22 cellular contexts compared by ENCODE assay signal in the genomic region with DNA sequence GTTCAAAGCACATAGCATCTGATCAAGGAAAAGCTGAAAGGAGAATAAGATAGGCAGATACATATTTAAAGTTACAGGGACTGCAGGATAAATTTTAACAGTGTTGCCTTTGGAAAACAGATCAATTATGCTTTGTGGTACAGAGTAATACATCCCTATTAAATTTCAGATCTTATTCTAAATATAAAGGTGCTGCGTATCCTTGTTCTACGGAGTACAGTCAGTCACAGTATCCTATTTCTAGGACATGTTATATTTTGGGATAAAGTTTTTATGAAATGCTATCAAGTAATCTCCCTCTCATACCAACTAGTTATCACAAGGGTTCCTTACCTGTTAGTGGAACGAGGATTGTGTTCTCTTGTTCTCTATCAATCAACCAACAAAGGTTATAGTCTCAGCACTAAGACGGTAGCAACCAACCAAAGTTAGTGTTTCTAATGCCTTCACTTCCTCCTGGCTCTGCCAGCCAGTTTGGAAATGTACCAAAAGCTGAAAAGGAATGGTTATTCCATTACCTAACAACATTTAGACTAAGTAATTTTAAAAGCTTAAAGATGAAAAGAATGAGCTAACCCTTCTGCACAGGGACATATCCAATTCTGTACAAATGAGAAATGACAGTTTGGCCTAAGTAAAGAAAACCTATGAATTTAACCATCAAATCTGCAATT.
"Had no signal": no experiment of that assay in that cellular context is flagged by ENCODE, and none has a peak within 500 bp of the region (broad histone marks: within the 10 kb centered on the region; RNA-seq: fewer than 3 reads in every experiment).

No MANE protein-coding gene starts in this region.

- ATAC-seq: activated naive CD8-positive, alpha-beta T cell treated with anti-CD3 and anti-CD28 coated beads, Interleukin-2, amount 50 U/mL, for 24 hours; activated T-cell treated with anti-CD3 and anti-CD28 coated beads, Interleukin-2, amount 50 U/mL, for 4 hours; effector memory CD8-positive, alpha-beta T cell; sciatic nerve; stimulated activated memory B cell treated with anti-CD40 and anti-IgM and Interleukin-4, amounts not matched to agents 10 μg/mL and 1 μg/mL and 100 μg/mL, for 72 hours had no signal

- H3K4me2 ChIP-seq: hepatocyte had no signal

- H3K27ac Mint-ChIP-seq: activated CD4-positive, alpha-beta T cell treated with anti-CD3 and anti-CD28 coated beads, Interleukin-2, amount 10 ng/mL, durations not matched to agents 24 days and 14 days; activated naive CD4-positive, alpha-beta T cell treated with anti-CD3 and anti-CD28 coated beads, Interleukin-2, amount 10 ng/mL, durations not matched to agents 7 days and 5 days; activated naive CD8-positive, alpha-beta T cell treated with anti-CD3 and anti-CD28 coated beads, Interleukin-2, amount 50 U/mL, for 24 hours; stimulated activated memory B cell treated with anti-CD40 and anti-IgM and Interleukin-4, amounts not matched to agents 10 μg/mL and 1 μg/mL and 100 μg/mL, for 72 hours had no signal

- H2AFZ ChIP-seq: hepatocyte had no signal

- H3K4me3 Mint-ChIP-seq: activated CD4-positive, alpha-beta T cell treated with anti-CD3 and anti-CD28 coated beads, Interleukin-2, amount 10 ng/mL, durations not matched to agents 24 days and 14 days; activated naive CD4-positive, alpha-beta T cell treated with anti-CD3 and anti-CD28 coated beads, Interleukin-2, amount 10 ng/mL, durations not matched to agents 7 days and 5 days; activated naive CD8-positive, alpha-beta T cell treated with anti-CD3 and anti-CD28 coated beads, Interleukin-2, amount 50 U/mL, for 24 hours; activated T-cell treated with anti-CD3 and anti-CD28 coated beads, Interleukin-2, amount 50 U/mL, for 4 hours; effector memory CD8-positive, alpha-beta T cell; stimulated activated memory B cell treated with anti-CD40 and anti-IgM and Interleukin-4, amounts not matched to agents 10 μg/mL and 1 μg/mL and 100 μg/mL, for 72 hours had no signal

- H3K27me3 Mint-ChIP-seq: activated CD4-positive, alpha-beta T cell treated with anti-CD3 and anti-CD28 coated beads, Interleukin-2, amount 10 ng/mL, durations not matched to agents 24 days and 14 days; activated naive CD4-positive, alpha-beta T cell treated with anti-CD3 and anti-CD28 coated beads, Interleukin-2, amount 10 ng/mL, durations not matched to agents 7 days and 5 days; activated naive CD8-positive, alpha-beta T cell treated with anti-CD3 and anti-CD28 coated beads, Interleukin-2, amount 50 U/mL, for 24 hours; effector memory CD8-positive, alpha-beta T cell; stimulated activated memory B cell treated with anti-CD40 and anti-IgM and Interleukin-4, amounts not matched to agents 10 μg/mL and 1 μg/mL and 100 μg/mL, for 72 hours had no signal

- H3K27ac ChIP-seq: hepatocyte, left ventricle myocardium inferior, ovary had no signal

- H3K9me3 Mint-ChIP-seq: activated CD4-positive, alpha-beta T cell treated with anti-CD3 and anti-CD28 coated beads, Interleukin-2, amount 10 ng/mL, durations not matched to agents 24 days and 14 days; activated naive CD4-positive, alpha-beta T cell treated with anti-CD3 and anti-CD28 coated beads, Interleukin-2, amount 10 ng/mL, durations not matched to agents 7 days and 5 days; activated naive CD8-positive, alpha-beta T cell treated with anti-CD3 and anti-CD28 coated beads, Interleukin-2, amount 50 U/mL, for 24 hours; activated T-cell treated with anti-CD3 and anti-CD28 coated beads, Interleukin-2, amount 50 U/mL, for 4 hours; effector memory CD8-positive, alpha-beta T cell; stimulated activated memory B cell treated with anti-CD40 and anti-IgM and Interleukin-4, amounts not matched to agents 10 μg/mL and 1 μg/mL and 100 μg/mL, for 72 hours had no signal

- H3K36me3 ChIP-seq: ovary had no signal

- H3K36me3 Mint-ChIP-seq: stimulated activated memory B cell treated with anti-CD40 and anti-IgM and Interleukin-4, amounts not matched to agents 10 μg/mL and 1 μg/mL and 100 μg/mL, for 72 hours had no signal

- FAIRE-seq: bronchial epithelial cell, urothelium cell line had no signal

- DNase-seq: activated CD4-positive, alpha-beta T cell treated with anti-CD3 and anti-CD28 coated beads, Interleukin-2, amount 10 ng/mL, durations not matched to agents 24 days and 14 days; activated CD4-positive, CD25-positive, alpha-beta regulatory T cell; activated CD8-positive, alpha-beta memory T cell treated with anti-CD3 and anti-CD28 coated beads, Interleukin-2, amount 50 U/mL, for 4 hours; activated effector memory CD4-positive, alpha-beta T cell treated with Interleukin-2 at 50 U/mL for 16 hours; activated naive CD4-positive, alpha-beta T cell treated with anti-CD3 and anti-CD28 coated beads, Interleukin-2, amount 10 ng/mL, durations not matched to agents 7 days and 5 days; activated naive CD8-positive, alpha-beta T cell treated with anti-CD3 and anti-CD28 coated beads, Interleukin-2, amount 50 U/mL, for 24 hours; activated T-cell treated with anti-CD3 and anti-CD28 coated beads, Interleukin-2, amount 50 U/mL, for 4 hours; anterior cingulate cortex; effector memory CD8-positive, alpha-beta T cell; islet precursor cell; left ventricle myocardium inferior; mammary epithelial cell; midbrain; ovary; stimulated activated CD4-positive, alpha-beta T cell treated with anti-CD3 and anti-CD28 coated beads, Interleukin-4, amount 100 ng/mL, for 4 hours; T-helper 1 cell; T1000 had no signal

- H3K4me3 ChIP-seq: hepatocyte, left ventricle myocardium inferior, ovary had no signal

- H3K4me1 Mint-ChIP-seq: activated CD4-positive, alpha-beta T cell treated with anti-CD3 and anti-CD28 coated beads, Interleukin-2, amount 10 ng/mL, durations not matched to agents 24 days and 14 days; stimulated activated memory B cell treated with anti-CD40 and anti-IgM and Interleukin-4, amounts not matched to agents 10 μg/mL and 1 μg/mL and 100 μg/mL, for 72 hours had no signal

- H3K27me3 ChIP-seq: hepatocyte, ovary had no signal

- H3K9me3 ChIP-seq: left ventricle myocardium inferior, ovary had no signal
